In the genomic region with DNA sequence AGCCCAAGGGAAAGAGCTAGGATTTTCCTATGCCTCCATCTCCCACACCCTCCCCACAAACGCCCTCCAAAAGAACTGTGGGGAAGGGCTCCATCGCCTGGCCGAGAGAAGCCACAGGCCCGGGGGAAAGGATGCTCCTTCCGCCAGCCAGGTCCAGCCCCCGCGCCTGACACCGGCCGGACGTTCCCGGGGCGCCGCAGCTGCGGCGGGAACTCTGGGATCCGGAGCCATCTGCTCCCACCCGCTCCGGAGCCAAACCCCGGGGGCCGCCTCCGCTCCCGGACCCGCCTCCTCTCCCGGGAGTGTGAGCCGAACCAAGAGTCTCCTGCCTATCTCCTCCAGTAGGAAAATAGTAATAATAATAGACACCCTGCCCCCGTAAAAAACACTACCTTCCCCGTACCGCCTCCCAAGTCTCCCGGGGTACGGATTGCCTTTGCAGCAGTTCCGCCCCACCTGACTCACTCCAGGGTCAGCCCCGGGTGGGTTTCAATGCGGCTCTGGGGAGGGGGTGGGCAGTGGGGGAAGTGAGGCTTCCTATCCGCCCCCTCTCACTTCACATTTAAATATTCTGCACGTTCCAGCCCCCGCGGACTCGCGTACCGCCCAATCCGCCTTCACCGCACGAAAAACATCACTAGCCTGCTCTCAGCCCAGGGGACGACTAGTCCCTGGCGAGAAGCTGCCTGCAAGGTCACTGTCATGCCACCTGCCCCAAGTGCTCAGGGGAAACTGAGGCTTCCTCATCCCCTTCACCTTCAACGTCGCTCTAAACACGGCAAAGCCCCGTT, we compare ENCODE assay signal across 8 cellular contexts. TPM values are rescaled to one million over a fixed set of nuclear protein-coding genes. Genes with fewer than 3 reads are reported as not detected.
DNase-seq lines count a peak whose midpoint lies in the region; ATAC-seq and TF ChIP-seq lines count a peak whose summit lies in the region.

No MANE protein-coding gene starts in this region.

- intact Hi-C loops in CD4-positive, alpha-beta T cell (cut with DNase I, micrococcal nuclease) = loop anchor here in 1 of 2 experiments (5.0 kb wide), 1 partner anchor 39 kb away; no protein-coding TSS in a partner anchor

- CTCF ChIA-PET in CD4-positive, alpha-beta T cell (lab: Charles Lee) = no interaction called here

- H3K27me3 ChIP-seq in CD4-positive, alpha-beta T cell (ENCODE audit: control insufficient read depth, insufficient read depth, low read length) = no peaks in the 10 kb centered on the region

- peak overlapping the region; percentile 67 for H3K27ac Mint-ChIP-seq in CD4-positive, alpha-beta T cell

- no peaks in the 10 kb centered on the region for H3K27me3 Mint-ChIP-seq in CD4-positive, alpha-beta T cell

- POLR2A ChIA-PET in CD4-positive, alpha-beta T cell (lab: Charles Lee) = interaction anchor here (1.4 kb wide), 1 partner anchor 8 kb away, joined by 4 read pairs; a partner anchor contains a TSS

- H3K36me3 Mint-ChIP-seq in CD4-positive, alpha-beta T cell (ENCODE audit: low read depth) = peaks cover 70% of the 10 kb centered on the region

- no peak for ATAC-seq in CD4-positive, alpha-beta T cell (ENCODE audit: poor library complexity)
- ATAC-seq in HG03280 (IDR thresholded peaks at IDR 0.05; ENCODE audit: unreplicated experiment) (no peak), HG03175 (IDR thresholded peaks at IDR 0.05; ENCODE audit: unreplicated experiment) (no peak)

- peaks cover 6% of the 10 kb centered on the region for H3K4me1 ChIP-seq in mesodermal cell (ENCODE audit: control insufficient read depth, insufficient read depth, low read length, poor library complexity, severe bottlenecking)

- H3K36me3 ChIP-seq in mesodermal cell (ENCODE audit: control insufficient read depth, insufficient read depth, low read length) = no peaks in the 10 kb centered on the region

- TF ChIP-seq CTCF in CD4-positive, alpha-beta T cell (IDR thresholded peaks at IDR 0.05) = no peak

- no peak for DNase-seq in CD4-positive, alpha-beta T cell
- DNase-seq in NCI-H146 (lab: John Stamatoyannopoulos, UW) (peak; percentile 74), caudate nucleus (lab: John Stamatoyannopoulos, UW) (peak in 36 of 61 donors; percentile 24 to 89 (median 53)), GF-D8 (lab: John Stamatoyannopoulos, UW) (no peak)
- DNase-seq in stimulated activated naive CD4-positive, alpha-beta T cell treated with Interleukin-2 at 50 U/mL for 16 hours (lab: John Stamatoyannopoulos, UW) = no peak

- peaks cover 42% of the 10 kb centered on the region for H3K4me1 Mint-ChIP-seq in CD4-positive, alpha-beta T cell (ENCODE audit: low read depth)

- no peaks in the 10 kb centered on the region for H3K9me3 Mint-ChIP-seq in CD4-positive, alpha-beta T cell

- H3K27ac ChIP-seq in CD4-positive, alpha-beta T cell (ENCODE audit: low read depth, low read length) = peak overlapping the region; percentile 30
- H3K27ac ChIP-seq in caudate nucleus (ENCODE audit: low read depth, low read length) (peak overlapping the region; percentile 54), mesodermal cell (ENCODE audit: low read depth, low read length, severe bottlenecking) (no peak overlapping the region)

- 0% methylated on average over 27 to 29 of the region's 49 CpGs for WGBS in mesodermal cell (ENCODE audit: insufficient coverage in 2 of 2), 2 experiments

- no peak overlapping the region for H3K4me3 Mint-ChIP-seq in CD4-positive, alpha-beta T cell

- H3K9me3 ChIP-seq in CD4-positive, alpha-beta T cell (ENCODE audit: control insufficient read depth, low read length) = no peaks in the 10 kb centered on the region
- no peaks in the 10 kb centered on the region for H3K9me3 ChIP-seq in mesodermal cell (ENCODE audit: control insufficient read depth, low read length)

- peak overlapping the region; percentile 18 for H3K4me3 ChIP-seq in mesodermal cell (ENCODE audit: extremely low read depth, insufficient read depth, low read length, poor library complexity, severe bottlenecking)

RNA-seq across cellular contexts. Expression of a gene that starts 2.4 kb away (rescaled TPM):
- total RNA-seq in CD4-positive, alpha-beta T cell = 10 to 100 TPM; 21.0 to 21.2 TPM
- 1.8 TPM for polyA plus RNA-seq in mesodermal cell (2013, experiment 1 of 2)
- polyA plus RNA-seq in mesodermal cell (2013, experiment 2 of 2) = 1.6 TPM

RNA-seq across cellular contexts. Expression of a gene that starts 8.7 kb away (rescaled TPM):
- total RNA-seq in CD4-positive, alpha-beta T cell = 10 to 100 TPM; 10.3 to 10.7 TPM
- polyA plus RNA-seq in mesodermal cell (2013, experiment 1 of 2) = 20.1 TPM
- polyA plus RNA-seq in mesodermal cell (2013, experiment 2 of 2) = 20.0 TPM

RNA-seq across cellular contexts. Expression of a gene that starts 16.0 kb away (rescaled TPM):
- 10 to 100 TPM in 1 of 2 experiments, 1 to 10 TPM in 1; 8.7 to 10.8 TPM for total RNA-seq in CD4-positive, alpha-beta T cell
- 152 TPM for polyA plus RNA-seq in mesodermal cell (2013, experiment 1 of 2)
- polyA plus RNA-seq in mesodermal cell (2013, experiment 2 of 2) = 122 TPM

RNA-seq across cellular contexts. Expression of a gene that starts 18.8 kb away (rescaled TPM):
- total RNA-seq in CD4-positive, alpha-beta T cell = 10 to 100 TPM; 39.9 to 40.8 TPM
- polyA plus RNA-seq in mesodermal cell (2013, experiment 1 of 2) = 6.3 TPM
- polyA plus RNA-seq in mesodermal cell (2013, experiment 2 of 2) = 4.2 TPM

RNA-seq across cellular contexts. Expression of a gene that starts 30.7 kb away (rescaled TPM):
- 1 to 10 TPM; 1.0 to 1.4 TPM for total RNA-seq in CD4-positive, alpha-beta T cell
- 0.18 TPM for polyA plus RNA-seq in mesodermal cell (2013, experiment 1 of 2)
- 2.0 TPM for polyA plus RNA-seq in mesodermal cell (2013, experiment 2 of 2)

Comparison
In these comparisons a context has a peak if more than half of its experiments do, and no peak if none do; other contexts are left out.
1. DNase-seq: peak in NCI-H146 (single experiment) and caudate nucleus (36 of 61); none in CD4-positive, alpha-beta T cell (0 of 10), stimulated activated naive CD4-positive, alpha-beta T cell treated with Interleukin-2 at 50 U/mL for 16 hours (single experiment) and GF-D8 (single experiment).